In genomic region chr12:102735104-102735503, GRCh38 we compare ENCODE assay signal across 12 cellular contexts.
DNase-seq lines count a peak whose midpoint lies in the region; ATAC-seq, FAIRE-seq and TF ChIP-seq lines count a peak whose summit lies in the region.
"Had no signal": no experiment of that assay in that cellular context is flagged by ENCODE, and none has a peak within 500 bp of the region (broad histone marks: within the 10 kb centered on the region; RNA-seq: fewer than 3 reads in every experiment).

No MANE protein-coding gene starts in this region.

- H3K36me3 Mint-ChIP-seq in stimulated activated effector memory CD8-positive, alpha-beta T cell treated with anti-CD3 and anti-CD28 coated beads, Interleukin-12 subunit alpha, Interleukin-12 subunit beta, amount 100 ng/mL, for 72 hours = no peaks in the 10 kb centered on the region

- H3K27ac Mint-ChIP-seq in stimulated activated effector memory CD8-positive, alpha-beta T cell treated with anti-CD3 and anti-CD28 coated beads, Interleukin-12 subunit alpha, Interleukin-12 subunit beta, amount 100 ng/mL, for 72 hours = peak overlapping the region; percentile 43
- H3K27ac Mint-ChIP-seq: activated T-helper 2 cell treated with anti-CD3 and anti-CD28 coated beads, Interferon-gamma antibody, Interleukin-2, Interleukin-4, amounts not matched to agents 10 μg/mL and 5 μg/mL and 100 μg/mL, durations not matched to agents 14 hours and 24 hours and 36 hours had no signal

- TF ChIP-seq POLR2A in vagina (IDR thresholded peaks at IDR 0.05) = no peak

- H3K9me3 ChIP-seq in kidney (ENCODE audit: control insufficient read depth in 1 of 2, low read length in 2 of 2) = no peaks in the 10 kb centered on the region
- no peaks in the 10 kb centered on the region for H3K9me3 ChIP-seq in vagina
- H3K9me3 ChIP-seq: thoracic aorta had no signal

- intact Hi-C loops in kidney (cut with DNase I) (no loop called here), vagina (cut with DNase I) (no loop called here)

- no peaks in the 10 kb centered on the region for H3K27me3 ChIP-seq in vagina

- H3K4me3 Mint-ChIP-seq in stimulated activated effector memory CD8-positive, alpha-beta T cell treated with anti-CD3 and anti-CD28 coated beads, Interleukin-12 subunit alpha, Interleukin-12 subunit beta, amount 100 ng/mL, for 72 hours = no peak overlapping the region

- no peaks in the 10 kb centered on the region for H3K36me3 ChIP-seq in kidney (ENCODE audit: control insufficient read depth in 1 of 2, insufficient read depth in 2 of 2, low read length in 2 of 2)
- no peaks in the 10 kb centered on the region for H3K36me3 ChIP-seq in vagina
- H3K36me3 ChIP-seq: thoracic aorta had no signal

- peak; percentile 16 for DNase-seq in GM19239 (ENCODE audit: insufficient read length, low spot score)
- no peak for DNase-seq in stimulated activated effector memory CD8-positive, alpha-beta T cell treated with anti-CD3 and anti-CD28 coated beads, Interleukin-12 subunit alpha, Interleukin-12 subunit beta, amount 100 ng/mL, for 72 hours (ENCODE audit: low spot score in 2 of 2)
- no peak for DNase-seq in kidney
- no peak for DNase-seq in vagina (ENCODE audit: extremely low spot score in 2 of 2)
- no peak for DNase-seq in epidermal melanocyte (ENCODE audit: insufficient read length, low spot score)
- DNase-seq: hippocampal formation, IMR-90, NCI-H82 had no signal

- ATAC-seq in HG02610 (IDR thresholded peaks at IDR 0.05; ENCODE audit: unreplicated experiment) = peak; percentile 94
- peak; percentile 88 for ATAC-seq in HG03469 (IDR thresholded peaks at IDR 0.05; ENCODE audit: unreplicated experiment)
- ATAC-seq in stimulated activated effector memory CD8-positive, alpha-beta T cell treated with anti-CD3 and anti-CD28 coated beads, Interleukin-12 subunit alpha, Interleukin-12 subunit beta, amount 100 ng/mL, for 72 hours = peak; percentile 61

- H3K9ac ChIP-seq in kidney (ENCODE audit: low read length in 2 of 2) = no peak overlapping the region

- peak; percentile 99 for FAIRE-seq in GM19239 (lab: Jason Lieb, UNC)
- FAIRE-seq in kidney (lab: Jason Lieb, UNC) = no peak

- H3K4me1 ChIP-seq in kidney (ENCODE audit: control insufficient read depth in 1 of 2, insufficient read depth in 1 of 2, low read depth in 1 of 2, low read length in 2 of 2) = no peaks in the 10 kb centered on the region
- peaks cover 7% of the 10 kb centered on the region for H3K4me1 ChIP-seq in vagina

- H3K27ac ChIP-seq in kidney (ENCODE audit: low read depth in 2 of 2, low read length in 2 of 2) (no peak overlapping the region), vagina (no peak overlapping the region)
- H3K27ac ChIP-seq: thoracic aorta had no signal

- TF ChIP-seq CTCF in kidney (IDR thresholded peaks at IDR 0.05; ENCODE audit: borderline replicate concordance, extremely low read depth, insufficient read depth) (no peak), vagina (IDR thresholded peaks at IDR 0.05) (no peak)

- H3K4me1 Mint-ChIP-seq in stimulated activated effector memory CD8-positive, alpha-beta T cell treated with anti-CD3 and anti-CD28 coated beads, Interleukin-12 subunit alpha, Interleukin-12 subunit beta, amount 100 ng/mL, for 72 hours = no peaks in the 10 kb centered on the region

- peaks cover 6% of the 10 kb centered on the region for H3K9me3 Mint-ChIP-seq in stimulated activated effector memory CD8-positive, alpha-beta T cell treated with anti-CD3 and anti-CD28 coated beads, Interleukin-12 subunit alpha, Interleukin-12 subunit beta, amount 100 ng/mL, for 72 hours
- H3K9me3 Mint-ChIP-seq: activated T-helper 2 cell treated with anti-CD3 and anti-CD28 coated beads, Interferon-gamma antibody, Interleukin-2, Interleukin-4, amounts not matched to agents 10 μg/mL and 5 μg/mL and 100 μg/mL, durations not matched to agents 14 hours and 24 hours and 36 hours had no signal

- no peak overlapping the region for H3K4me3 ChIP-seq in kidney (ENCODE audit: low read length in 2 of 2)
- no peak overlapping the region for H3K4me3 ChIP-seq in vagina
- H3K4me3 ChIP-seq: thoracic aorta had no signal
